ENCODE assay signal across 15 cellular contexts in the genomic region with DNA sequence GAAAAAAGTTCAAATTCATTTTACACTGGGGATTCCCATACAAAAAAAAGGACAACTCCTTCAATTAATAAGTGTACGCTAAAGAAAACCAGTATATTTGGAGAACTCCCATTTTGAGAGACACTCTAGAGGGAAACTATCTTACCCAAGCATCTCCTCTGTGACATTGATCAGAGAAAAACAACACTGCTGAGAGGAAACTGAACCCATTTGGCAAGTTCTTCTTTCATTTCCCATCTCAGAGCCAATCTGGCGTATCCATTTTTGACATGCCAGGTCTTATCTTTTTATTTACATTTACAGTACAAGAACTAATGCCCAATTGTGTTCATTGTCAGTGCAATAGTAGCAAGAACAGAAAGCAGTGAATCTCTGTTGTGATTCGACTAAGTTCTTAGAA. TPM values are rescaled to one million over a fixed set of nuclear protein-coding genes. Genes with fewer than 3 reads are reported as not detected.
DNase-seq lines count a peak whose midpoint lies in the region; ATAC-seq and TF ChIP-seq lines count a peak whose summit lies in the region.
"Had no signal": no experiment of that assay in that cellular context is flagged by ENCODE, and none has a peak within 500 bp of the region (broad histone marks: within the 10 kb centered on the region; RNA-seq: fewer than 3 reads in every experiment).

No MANE protein-coding gene starts in this region.

- no peak overlapping the region for H3K4me2 ChIP-seq in mammary epithelial cell (ENCODE audit: insufficient read depth, low read depth, low read length)
- H3K4me2 ChIP-seq: A549 had no signal

- TF ChIP-seq POLR2A in spleen (IDR thresholded peaks at IDR 0.05): no peak

- CTCF ChIA-PET in mammary epithelial cell (lab: Charles Lee; ENCODE audit: low non-redundant PET): no interaction called here

- peaks cover 16 to 18% (median 17%) of the 10 kb centered on the region in 3 donors for H3K4me1 Mint-ChIP-seq in IgD-negative memory B cell
- peaks cover 4% of the 10 kb centered on the region for H3K4me1 Mint-ChIP-seq in activated naive CD8-positive, alpha-beta T cell treated with anti-CD3 and anti-CD28 coated beads, Interleukin-2, amount 50 U/mL, for 24 hours

- H3K27me3 ChIP-seq in spleen (replicated peaks in 1 of 7) (no peaks in the 10 kb centered on the region), mammary epithelial cell (ENCODE audit: insufficient read depth, low read length) (no peaks in the 10 kb centered on the region)

- dilution Hi-C loops in mammary epithelial cell (cut with HindIII; ENCODE audit: low sequenced_read_pairs): no loop called here

- H3K36me3 Mint-ChIP-seq in IgD-negative memory B cell: peaks cover 2% of the 10 kb centered on the region
- no peaks in the 10 kb centered on the region for H3K36me3 Mint-ChIP-seq in activated naive CD8-positive, alpha-beta T cell treated with anti-CD3 and anti-CD28 coated beads, Interleukin-2, amount 50 U/mL, for 24 hours (ENCODE audit: low read depth)
- H3K36me3 Mint-ChIP-seq: CD14-positive monocyte; CD8-positive, alpha-beta T cell had no signal

- H3K36me3 ChIP-seq in spleen (no peaks in the 10 kb centered on the region), mammary epithelial cell (ENCODE audit: insufficient read depth, low read length) (no peaks in the 10 kb centered on the region)
- H3K36me3 ChIP-seq: HAP-1 had no signal

- no peaks in the 10 kb centered on the region for H3K79me2 ChIP-seq in mammary epithelial cell (ENCODE audit: insufficient read depth, low read length)

- in situ Hi-C loops in mammary epithelial cell (cut with MboI; ENCODE audit: low sequenced_read_pairs in 2 of 2): no loop called here

- peaks cover 6% of the 10 kb centered on the region for H3K27me3 Mint-ChIP-seq in IgD-negative memory B cell
- H3K27me3 Mint-ChIP-seq in activated naive CD8-positive, alpha-beta T cell treated with anti-CD3 and anti-CD28 coated beads, Interleukin-2, amount 50 U/mL, for 24 hours: peaks cover 4% of the 10 kb centered on the region

- H3K9me3 ChIP-seq in spleen (no peaks in the 10 kb centered on the region), mammary epithelial cell (replicated peaks; ENCODE audit: insufficient read depth, low read length) (no peaks in the 10 kb centered on the region)
- H3K9me3 ChIP-seq: A549, HAP-1 had no signal

- peak overlapping the region; percentile 11 to 89 (median 69) for H3K27ac Mint-ChIP-seq in IgD-negative memory B cell
- H3K27ac Mint-ChIP-seq in activated naive CD8-positive, alpha-beta T cell treated with anti-CD3 and anti-CD28 coated beads, Interleukin-2, amount 50 U/mL, for 24 hours: peak overlapping the region; percentile 46
- H3K27ac Mint-ChIP-seq: CD14-positive monocyte; CD8-positive, alpha-beta T cell had no signal

- peak overlapping the region in 3 of 4 donors; percentile 9 to 84 (median 72) for H3K4me3 Mint-ChIP-seq in IgD-negative memory B cell
- H3K4me3 Mint-ChIP-seq in activated naive CD8-positive, alpha-beta T cell treated with anti-CD3 and anti-CD28 coated beads, Interleukin-2, amount 50 U/mL, for 24 hours: no peak overlapping the region
- H3K4me3 Mint-ChIP-seq: CD14-positive monocyte; CD8-positive, alpha-beta T cell had no signal

- no TSS peak for BruUV-seq in mammary epithelial cell (replicated peaks; lab: Mats Ljungman, UMichigan)

- H3K4me1 ChIP-seq in spleen (peaks cover 0 to 9% (median 0%) of the 10 kb centered on the region in 6 donors), mammary epithelial cell (ENCODE audit: insufficient read depth, low read length) (no peaks in the 10 kb centered on the region)
- H3K4me1 ChIP-seq: A549, HAP-1 had no signal

- TF ChIP-seq CTCF in spleen (IDR thresholded peaks at IDR 0.05 in 8 of 11, conservative IDR thresholded peaks at IDR 0.05 in 3 of 11) (no peak), mammary epithelial cell (conservative IDR thresholded peaks at IDR 0.05 in 1 of 2, IDR thresholded peaks at IDR 0.05 in 1 of 2; ENCODE audit: extremely low read depth in 1 of 2, insufficient read depth in 1 of 2, low read depth in 1 of 2, low read length in 2 of 2) (no peak)

- DNase-seq in activated naive CD8-positive, alpha-beta T cell treated with anti-CD3 and anti-CD28 coated beads, Interleukin-2, amount 50 U/mL, for 24 hours: no peak
- DNase-seq in spleen (no peak), mammary epithelial cell (no peak), dermis blood vessel endothelial cell (no peak)
- no peak for DNase-seq in effector CD4-positive, alpha-beta T cell
- DNase-seq: CD8-positive, alpha-beta T cell; COR-L47; DMS153; DMS79 treated with DMSO at 0.1 percent for 48 hours; EL; GOT3 had no signal

- WGBS in spleen, 5 donors: 63 to 74% (median 67%) methylated on average over 3 of the region's 3 CpGs
- WGBS in mammary epithelial cell (ENCODE audit: low coverage, missing lambda C conversion rate): 12% methylated on average over 3 of the region's 3 CpGs

- intact Hi-C loops in spleen (cut with DNase I; ENCODE audit: low total_unique reads): no loop called here
- intact Hi-C loops in mammary epithelial cell (cut with micrococcal nuclease): no loop called here

- peaks cover 0 to 3% (median 2%) of the 10 kb centered on the region in 3 donors for H3K9me3 Mint-ChIP-seq in IgD-negative memory B cell
- peaks cover 7% of the 10 kb centered on the region for H3K9me3 Mint-ChIP-seq in activated naive CD8-positive, alpha-beta T cell treated with anti-CD3 and anti-CD28 coated beads, Interleukin-2, amount 50 U/mL, for 24 hours
- H3K9me3 Mint-ChIP-seq: CD8-positive, alpha-beta T cell had no signal

- H4K20me1 ChIP-seq in mammary epithelial cell (ENCODE audit: insufficient read depth, low read length): no peaks in the 10 kb centered on the region

- H3K9ac ChIP-seq in mammary epithelial cell (ENCODE audit: insufficient read depth, low read length): no peak overlapping the region

- H3K27ac ChIP-seq in spleen (peak overlapping the region in 6 of 8 donors; percentile 28 to 64 (median 42)), mammary epithelial cell (ENCODE audit: insufficient read depth, low read depth, low read length) (no peak overlapping the region)
- H3K27ac ChIP-seq: A549 had no signal

- ATAC-seq in activated naive CD8-positive, alpha-beta T cell treated with anti-CD3 and anti-CD28 coated beads, Interleukin-2, amount 50 U/mL, for 24 hours: no peak
- ATAC-seq: A549; CD8-positive, alpha-beta T cell had no signal

- H3K4me3 ChIP-seq in spleen (no peak overlapping the region), mammary epithelial cell (replicated peaks in 1 of 3; ENCODE audit: insufficient read depth in 1 of 3, low read depth in 2 of 3, low read length in 3 of 3) (no peak overlapping the region)
- H3K4me3 ChIP-seq: A549, HAP-1 had no signal

- no peak overlapping the region for H2AFZ ChIP-seq in mammary epithelial cell (ENCODE audit: low read depth, low read length)

RNA-seq across cellular contexts. Expression of a gene that starts 30.1 kb away (rescaled TPM):
- polyA plus RNA-seq in IgD-negative memory B cell: 9.1 TPM
- total RNA-seq in spleen: 10 to 100 TPM; 10.1 to 16.0 (median 14.8) TPM
- 10 to 100 TPM in 1 of 3 donors, 1 to 10 TPM in 2; 9.7 to 10.0 (median 9.9) TPM for polyA plus RNA-seq in spleen
- total RNA-seq in mammary epithelial cell: 10 to 100 TPM; 15.2 to 16.4 TPM
- 3.7 TPM for polyA plus RNA-seq in mammary epithelial cell
- 5.9 TPM for polyA minus RNA-seq in mammary epithelial cell
- total RNA-seq in dermis blood vessel endothelial cell: 16.2 and 17.2 TPM in 2 replicates

RNA-seq across cellular contexts. Expression of a gene that starts 33.0 kb away (rescaled TPM):
- polyA plus RNA-seq in IgD-negative memory B cell: 10.0 TPM
- total RNA-seq in spleen: 10 to 100 TPM; 12.0 to 22.6 (median 14.2) TPM
- 1 to 10 TPM; 4.8 to 6.3 (median 4.9) TPM for polyA plus RNA-seq in spleen
- total RNA-seq in mammary epithelial cell: 10 to 100 TPM; 10.1 to 13.3 TPM
- 3.9 TPM for polyA plus RNA-seq in mammary epithelial cell
- polyA minus RNA-seq in mammary epithelial cell: 2.1 TPM
- total RNA-seq in dermis blood vessel endothelial cell: 8.2 and 8.7 TPM in 2 replicates
